Comparison of ENCODE assay signal across 8 cellular contexts in the genomic region with DNA sequence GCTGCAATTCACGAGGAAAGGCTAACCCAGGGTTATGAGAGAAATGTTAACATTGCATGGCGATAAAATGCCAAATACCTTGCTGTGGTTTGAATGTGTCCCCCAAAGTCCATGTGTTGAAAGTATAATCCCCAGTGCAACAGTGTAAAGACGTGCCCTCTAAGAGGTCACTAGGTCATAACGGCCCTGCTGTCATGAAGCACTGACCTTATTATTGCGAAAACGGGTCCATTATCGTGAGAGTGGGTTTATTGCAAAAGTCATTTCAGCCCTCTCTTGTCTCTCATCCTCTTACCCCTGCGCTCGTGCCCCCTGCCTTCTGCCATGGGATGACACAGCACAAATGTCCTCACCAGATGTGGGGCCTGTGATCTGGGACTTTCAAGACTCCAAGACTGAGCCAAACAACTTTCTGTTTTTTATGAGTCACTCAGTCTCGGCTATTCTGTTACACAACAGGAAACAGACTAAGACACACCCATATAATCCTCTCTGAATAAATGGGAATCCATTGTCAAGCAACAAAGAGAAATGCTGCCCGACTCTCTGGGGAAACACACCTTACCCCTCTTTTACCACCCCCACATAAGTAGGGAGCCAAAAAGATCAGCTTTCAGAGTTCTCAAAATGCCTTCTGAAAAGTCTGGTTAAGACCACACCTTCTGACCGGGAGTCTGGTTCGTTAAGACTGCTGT.
DNase-seq lines count a peak whose midpoint lies in the region; ATAC-seq and TF ChIP-seq lines count a peak whose summit lies in the region.

No MANE protein-coding gene starts in this region.

- no peaks in the 10 kb centered on the region for H3K27me3 Mint-ChIP-seq in endodermal cell (ENCODE audit: insufficient read depth)
- no peaks in the 10 kb centered on the region for H3K27me3 Mint-ChIP-seq in nephron progenitor cell (ENCODE audit: low read depth, poor library complexity)
- H3K27me3 Mint-ChIP-seq in glutamatergic neuron (ENCODE audit: unreplicated experiment) = no peaks in the 10 kb centered on the region

- no peak for ATAC-seq in GM21529 (IDR thresholded peaks at IDR 0.05; ENCODE audit: unreplicated experiment)

- H3K36me3 Mint-ChIP-seq in endodermal cell (ENCODE audit: low read depth) (no peaks in the 10 kb centered on the region), nephron progenitor cell (ENCODE audit: low read depth) (no peaks in the 10 kb centered on the region), glutamatergic neuron (ENCODE audit: unreplicated experiment) (no peaks in the 10 kb centered on the region)

- H3K27me3 ChIP-seq in MG63 (no peaks in the 10 kb centered on the region), endodermal cell (ENCODE audit: control insufficient read depth, insufficient read depth, low read length, poor library complexity, severe bottlenecking) (no peaks in the 10 kb centered on the region), ovary (no peaks in the 10 kb centered on the region)

- no peak for TF ChIP-seq EP300 in ovary (IDR thresholded peaks at IDR 0.05)

- H3K4me1 Mint-ChIP-seq in endodermal cell (peaks cover 14% of the 10 kb centered on the region), nephron progenitor cell (peaks cover 27% of the 10 kb centered on the region), glutamatergic neuron (ENCODE audit: low read depth, unreplicated experiment) (peaks cover 9% of the 10 kb centered on the region)

- no peaks in the 10 kb centered on the region for H3K36me3 ChIP-seq in MG63
- H3K36me3 ChIP-seq in endodermal cell (ENCODE audit: control insufficient read depth, insufficient read depth, low read length) = no peaks in the 10 kb centered on the region
- no peaks in the 10 kb centered on the region for H3K36me3 ChIP-seq in ovary

- no peak overlapping the region for H3K9ac ChIP-seq in endodermal cell (ENCODE audit: extremely low read depth, low read length, poor library complexity, severe bottlenecking)

- TF ChIP-seq POLR2A in ovary (IDR thresholded peaks at IDR 0.05) = no peak

- H3K27ac ChIP-seq in endodermal cell (ENCODE audit: low read depth, low read length) (no peak overlapping the region), ovary (no peak overlapping the region)

- peak; percentile 56 for DNase-seq in DMS153 (lab: John Stamatoyannopoulos, UW)
- peak; percentile 61 for DNase-seq in MG63
- DNase-seq in activated CD4-positive, alpha-beta T cell treated with anti-CD3 and anti-CD28 coated beads for 4 hours = peak; percentile 34 to 65
- DNase-seq in endodermal cell = no peak
- DNase-seq in nephron progenitor cell = no peak
- no peak for DNase-seq in glutamatergic neuron
- DNase-seq in ovary = no peak

- intact Hi-C loops in ovary (cut with DNase I) = no loop called here

- H3K9me3 Mint-ChIP-seq in endodermal cell (peaks cover 12% of the 10 kb centered on the region), nephron progenitor cell (peaks cover 35% of the 10 kb centered on the region), glutamatergic neuron (ENCODE audit: unreplicated experiment) (no peaks in the 10 kb centered on the region)

- TF ChIP-seq CTCF in endodermal cell (conservative IDR thresholded peaks at IDR 0.05) (no peak), nephron progenitor cell (IDR thresholded peaks at IDR 0.05) (no peak), glutamatergic neuron (IDR thresholded peaks at IDR 0.05; ENCODE audit: partially characterized antibody, unreplicated experiment) (no peak), ovary (IDR thresholded peaks at IDR 0.05) (no peak)

- H3K27ac Mint-ChIP-seq in endodermal cell (peak overlapping the region; percentile 53), nephron progenitor cell (peak overlapping the region; percentile 77), glutamatergic neuron (ENCODE audit: unreplicated experiment) (no peak overlapping the region)

- 87 to 91% methylated on average over 12 to 13 of the region's 13 CpGs for WGBS in endodermal cell (ENCODE audit: insufficient coverage in 1 of 2, insufficient read length in 1 of 2), 2 experiments
- WGBS in ovary, 3 donors = 62 to 65% (median 64%) methylated on average over 13 of the region's 13 CpGs

- H3K4me3 Mint-ChIP-seq in endodermal cell (no peak overlapping the region), nephron progenitor cell (no peak overlapping the region), glutamatergic neuron (ENCODE audit: unreplicated experiment) (no peak overlapping the region)

- no peak overlapping the region for H3K4me3 ChIP-seq in MG63
- no peak overlapping the region for H3K4me3 ChIP-seq in endodermal cell (ENCODE audit: low read length)
- no peak overlapping the region for H3K4me3 ChIP-seq in ovary

- H3K9me3 ChIP-seq in MG63 (no peaks in the 10 kb centered on the region), endodermal cell (ENCODE audit: control insufficient read depth, low read length) (no peaks in the 10 kb centered on the region), ovary (no peaks in the 10 kb centered on the region)

- H3K4me1 ChIP-seq in endodermal cell (ENCODE audit: control insufficient read depth, insufficient read depth, low read length) (no peaks in the 10 kb centered on the region), ovary (ENCODE audit: insufficient read depth) (no peaks in the 10 kb centered on the region)

Comparison
In these comparisons a context has a peak if more than half of its experiments do, and no peak if none do; other contexts are left out.
1. DNase-seq: peak in DMS153 (single experiment), MG63 (single experiment) and activated CD4-positive, alpha-beta T cell treated with anti-CD3 and anti-CD28 coated beads for 4 hours (2 of 2); none in endodermal cell (single experiment), nephron progenitor cell (single experiment), glutamatergic neuron (single experiment) and ovary (0 of 5).